In the genomic region with DNA sequence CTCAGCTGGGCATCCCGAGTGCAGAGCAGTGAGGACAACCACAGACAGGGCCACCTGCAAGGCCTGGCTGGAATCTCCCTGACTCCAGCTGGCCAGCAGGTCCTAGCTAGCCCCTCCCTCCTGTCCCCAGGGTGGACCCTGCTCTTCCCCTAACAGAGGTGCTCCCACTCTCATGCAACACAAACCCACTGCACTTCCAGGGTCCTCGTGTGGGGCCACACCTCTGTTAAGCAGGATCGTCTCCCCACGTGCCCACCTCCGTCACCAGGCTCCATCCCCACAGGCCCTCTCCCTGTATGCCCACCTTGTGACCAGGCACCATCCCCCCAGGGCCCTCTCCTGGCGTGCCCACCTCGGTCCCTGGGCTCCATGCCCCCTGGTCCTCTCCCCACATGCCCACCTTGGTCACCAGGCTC, we compare ENCODE assay signal across 26 cellular contexts.
"Had no signal": no experiment of that assay in that cellular context is flagged by ENCODE, and none has a peak within 500 bp of the region (broad histone marks: within the 10 kb centered on the region; RNA-seq: fewer than 3 reads in every experiment).

No MANE protein-coding gene starts in this region.

- H3K27me3 Mint-ChIP-seq: activated CD4-positive, alpha-beta T cell treated with anti-CD3 and anti-CD28 coated beads for 36 hours; activated naive CD4-positive, alpha-beta T cell treated with anti-CD3 and anti-CD28 coated beads, Interleukin-2, amount 10 ng/mL, durations not matched to agents 7 days and 5 days; activated naive CD8-positive, alpha-beta T cell treated with anti-CD3 and anti-CD28 coated beads, Interleukin-2, amount 10 ng/mL, durations not matched to agents 7 days and 5 days; activated T-cell treated with anti-CD3 and anti-CD28 coated beads, Interleukin-2, amount 50 U/mL, for 24 hours; brain; effector memory CD8-positive, alpha-beta T cell; stimulated activated memory B cell treated with anti-CD40 and anti-IgM and Interleukin-4, amounts not matched to agents 10 μg/mL and 1 μg/mL and 100 μg/mL, for 72 hours; stimulated activated naive CD8-positive, alpha-beta T cell treated with anti-CD3 and anti-CD28 coated beads, Interleukin-15, amount 100 ng/mL, for 72 hours had no signal

- H3K4me2 ChIP-seq: hepatocyte had no signal

- H3K9me3 ChIP-seq: ascending aorta, gastroesophageal sphincter, pancreas, psoas muscle, upper lobe of left lung had no signal

- H3K9me3 Mint-ChIP-seq: activated naive CD4-positive, alpha-beta T cell treated with anti-CD3 and anti-CD28 coated beads, Interleukin-2, amount 10 ng/mL, durations not matched to agents 7 days and 5 days; activated naive CD8-positive, alpha-beta T cell treated with anti-CD3 and anti-CD28 coated beads, Interleukin-2, amount 10 ng/mL, durations not matched to agents 7 days and 5 days; activated T-cell treated with anti-CD3 and anti-CD28 coated beads, Interleukin-2, amount 50 U/mL, for 24 hours; brain; effector memory CD8-positive, alpha-beta T cell; nephron; stimulated activated memory B cell treated with anti-CD40 and anti-IgM and Interleukin-4, amounts not matched to agents 10 μg/mL and 1 μg/mL and 100 μg/mL, for 72 hours; stimulated activated naive CD8-positive, alpha-beta T cell treated with anti-CD3 and anti-CD28 coated beads, Interleukin-15, amount 100 ng/mL, for 72 hours; T-helper 2 cell treated with Interferon-gamma antibody and Interleukin-4, amounts not matched to agents 5 μg/mL and 100 μg/mL, for 36 hours had no signal

- ATAC-seq: activated CD4-positive, alpha-beta T cell treated with anti-CD3 and anti-CD28 coated beads for 36 hours; effector memory CD8-positive, alpha-beta T cell; gastroesophageal sphincter; left cardiac atrium; pancreas; stimulated activated memory B cell treated with anti-CD40 and anti-IgM and Interleukin-4, amounts not matched to agents 10 μg/mL and 1 μg/mL and 100 μg/mL, for 72 hours had no signal

- H3K4me1 ChIP-seq: ascending aorta had no signal

- H3K27ac ChIP-seq: ascending aorta, cardiac muscle cell, gastroesophageal sphincter, hepatocyte, pancreas, psoas muscle, upper lobe of left lung had no signal

- H3K27ac Mint-ChIP-seq: activated CD4-positive, alpha-beta T cell treated with anti-CD3 and anti-CD28 coated beads for 36 hours; activated naive CD4-positive, alpha-beta T cell treated with anti-CD3 and anti-CD28 coated beads, Interleukin-2, amount 10 ng/mL, durations not matched to agents 7 days and 5 days; activated naive CD8-positive, alpha-beta T cell treated with anti-CD3 and anti-CD28 coated beads, Interleukin-2, amount 10 ng/mL, durations not matched to agents 7 days and 5 days; activated T-cell treated with anti-CD3 and anti-CD28 coated beads, Interleukin-2, amount 50 U/mL, for 24 hours; effector memory CD8-positive, alpha-beta T cell; nephron; stimulated activated memory B cell treated with anti-CD40 and anti-IgM and Interleukin-4, amounts not matched to agents 10 μg/mL and 1 μg/mL and 100 μg/mL, for 72 hours; T-helper 2 cell treated with Interferon-gamma antibody and Interleukin-4, amounts not matched to agents 5 μg/mL and 100 μg/mL, for 36 hours had no signal

- DNase-seq: activated CD4-positive, alpha-beta T cell treated with anti-CD3 and anti-CD28 coated beads for 36 hours; activated CD4-positive, CD25-positive, alpha-beta regulatory T cell; activated CD8-positive, alpha-beta memory T cell treated with anti-CD3 and anti-CD28 coated beads, Interleukin-2, amount 50 U/mL, for 48 hours; activated gamma-delta T cell; activated naive CD4-positive, alpha-beta T cell treated with anti-CD3 and anti-CD28 coated beads, Interleukin-2, amount 10 ng/mL, durations not matched to agents 7 days and 5 days; activated naive CD8-positive, alpha-beta T cell treated with anti-CD3 and anti-CD28 coated beads, Interleukin-2, amount 10 ng/mL, durations not matched to agents 7 days and 5 days; activated T-cell treated with anti-CD3 and anti-CD28 coated beads, Interleukin-2, amount 50 U/mL, for 24 hours; cortex of kidney; effector memory CD8-positive, alpha-beta T cell; islet precursor cell; left cardiac atrium; psoas muscle; stimulated activated CD4-positive, alpha-beta T cell treated with anti-CD3 and anti-CD28 coated beads, Interleukin-4, amount 100 ng/mL, for 24 hours; stimulated activated naive CD8-positive, alpha-beta T cell treated with anti-CD3 and anti-CD28 coated beads, Interleukin-15, amount 100 ng/mL, for 72 hours; substantia nigra; T-helper 1 cell had no signal

- H3K4me3 Mint-ChIP-seq: activated CD4-positive, alpha-beta T cell treated with anti-CD3 and anti-CD28 coated beads for 36 hours; activated naive CD4-positive, alpha-beta T cell treated with anti-CD3 and anti-CD28 coated beads, Interleukin-2, amount 10 ng/mL, durations not matched to agents 7 days and 5 days; activated naive CD8-positive, alpha-beta T cell treated with anti-CD3 and anti-CD28 coated beads, Interleukin-2, amount 10 ng/mL, durations not matched to agents 7 days and 5 days; activated T-cell treated with anti-CD3 and anti-CD28 coated beads, Interleukin-2, amount 50 U/mL, for 24 hours; brain; effector memory CD8-positive, alpha-beta T cell; nephron; stimulated activated memory B cell treated with anti-CD40 and anti-IgM and Interleukin-4, amounts not matched to agents 10 μg/mL and 1 μg/mL and 100 μg/mL, for 72 hours; stimulated activated naive CD8-positive, alpha-beta T cell treated with anti-CD3 and anti-CD28 coated beads, Interleukin-15, amount 100 ng/mL, for 72 hours; T-helper 2 cell treated with Interferon-gamma antibody and Interleukin-4, amounts not matched to agents 5 μg/mL and 100 μg/mL, for 36 hours had no signal

- H3K36me3 Mint-ChIP-seq: activated naive CD8-positive, alpha-beta T cell treated with anti-CD3 and anti-CD28 coated beads, Interleukin-2, amount 10 ng/mL, durations not matched to agents 7 days and 5 days had no signal

- H3K4me3 ChIP-seq: ascending aorta, cardiac muscle cell, gastroesophageal sphincter, hepatocyte, pancreas, psoas muscle, upper lobe of left lung had no signal

- H3K36me3 ChIP-seq: ascending aorta, cardiac muscle cell, pancreas had no signal

- H3K27me3 ChIP-seq: ascending aorta, cardiac muscle cell, gastroesophageal sphincter, hepatocyte, pancreas, upper lobe of left lung had no signal

- H2AFZ ChIP-seq: hepatocyte had no signal
